In genomic region chr10:124419635-124420034, GRCh38 we compare ENCODE assay signal across 1 cellular context.
TF ChIP-seq lines count a peak whose summit lies in the region.

No MANE protein-coding gene starts in this region.

TF ChIP-seq in GM23338, 12 proteins besides CTCF, POLR2A, EP300 and RAD21 (continued from another document):
- no peak for TF ChIP-seq ZNF462 (CRISPR knock-in tag; IDR thresholded peaks at IDR 0.05)
- no peak for TF ChIP-seq STAT1 (IDR thresholded peaks at IDR 0.05; ENCODE audit: unreplicated experiment)
- TF ChIP-seq REST (IDR thresholded peaks at IDR 0.05; ENCODE audit: unreplicated experiment) = no peak
- TF ChIP-seq CREB1 (CRISPR knock-in tag; IDR thresholded peaks at IDR 0.05; ENCODE audit: low read depth) = no peak
- TF ChIP-seq POLR2AphosphoS5 (IDR thresholded peaks at IDR 0.05; ENCODE audit: low read depth) = no peak
TF ChIP-seq in GM23338: peak in this region for 0.
